In the genomic region with DNA sequence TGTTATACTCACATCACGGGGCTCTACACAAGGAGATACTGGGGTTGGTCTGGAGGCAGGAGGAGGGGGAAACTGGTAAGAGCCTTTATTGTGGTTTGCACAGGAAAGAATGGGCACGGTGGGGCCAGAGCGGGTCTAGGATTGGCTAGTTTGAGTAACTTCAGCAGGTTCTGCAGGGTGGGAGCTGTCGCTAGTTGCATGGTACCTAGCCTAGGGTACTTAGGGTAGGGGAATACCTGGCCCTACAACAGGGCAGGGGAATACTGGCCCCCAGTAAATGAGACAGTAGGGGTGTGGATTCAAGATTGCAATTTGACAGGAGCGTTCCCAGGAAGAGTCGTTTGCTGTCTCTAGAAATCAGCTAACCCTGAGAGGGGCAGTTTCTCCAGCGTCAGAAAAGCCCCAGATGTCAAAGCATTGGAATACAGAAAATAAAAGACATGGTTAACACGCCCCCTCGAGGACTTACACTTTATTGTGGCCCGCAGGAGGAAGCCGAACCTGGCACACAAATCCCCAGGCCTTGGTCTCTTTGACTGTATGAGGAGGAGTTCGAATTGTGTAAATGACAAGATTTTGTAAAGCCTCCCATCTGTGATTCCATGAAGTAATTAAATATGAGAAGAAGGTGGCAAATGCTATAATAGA, we compare ENCODE assay signal across 20 cellular contexts. TPM values are rescaled to one million over a fixed set of nuclear protein-coding genes. Genes with fewer than 3 reads are reported as not detected.
A peak's percentile ranks its signal among the peaks of the same experiment; 100 is the strongest.
DNase-seq lines count a peak whose midpoint lies in the region; ATAC-seq and TF ChIP-seq lines count a peak whose summit lies in the region.
"Had no signal": no experiment of that assay in that cellular context is flagged by ENCODE, and none has a peak within 500 bp of the region (broad histone marks: within the 10 kb centered on the region; RNA-seq: fewer than 3 reads in every experiment).

No MANE protein-coding gene starts in this region.

- no peak overlapping the region for H3K4ac ChIP-seq in H9 (ENCODE audit: low read depth, low read length)

- no peaks in the 10 kb centered on the region for H3K23me2 ChIP-seq in H9 (ENCODE audit: insufficient read length, low read depth, low read length, poor library complexity, severe bottlenecking)

- H2AFZ ChIP-seq in H9 (ENCODE audit: low read length) (no peak overlapping the region), GM23248 (no peak overlapping the region)

- no peak overlapping the region for H4K91ac ChIP-seq in H9 (ENCODE audit: insufficient read length, low read depth, low read length)

- no peak overlapping the region for H3K14ac ChIP-seq in H9 (ENCODE audit: insufficient read depth, low read length)

- no peak overlapping the region for H2AK5ac ChIP-seq in H9 (ENCODE audit: insufficient read length, low read length)

- H3T11ph ChIP-seq in H9 (ENCODE audit: low read length), result no peak overlapping the region

- peaks cover 14% of the 10 kb centered on the region for H3F3A ChIP-seq in GM23248 (ENCODE audit: insufficient read depth)

- no peak overlapping the region for H2BK15ac ChIP-seq in H9 (ENCODE audit: low read depth, low read length)

- H3K4me2 ChIP-seq in BLaER1 treated with 17β-estradiol and CSF1 and Interleukin-3, amounts not matched to agents 10 nM and 100 nM, result peak overlapping the region in 9 of 11 experiments; percentile 10 to 61 (median 41); a peak in 16 of 22 replicates
- H3K4me2 ChIP-seq in H9 (ENCODE audit: insufficient read depth, insufficient read length, low read length), result no peak overlapping the region
- H3K4me2 ChIP-seq in GM23248 (ENCODE audit: unreplicated experiment), result no peak overlapping the region
- H3K4me2 ChIP-seq: A549, SK-N-SH had no signal

- H3K27ac ChIP-seq in BLaER1 treated with 17β-estradiol and CSF1 and Interleukin-3, amounts not matched to agents 10 nM and 100 nM, result no peak overlapping the region
- H3K27ac ChIP-seq in H9 (ENCODE audit: insufficient read length, low read depth, low read length) (no peak overlapping the region), GM23248 (no peak overlapping the region)
- H3K27ac ChIP-seq: A549 had no signal

- H3K4me1 Mint-ChIP-seq in H9 (peaks cover 17 to 29% of the 10 kb centered on the region in 2 experiments), WTC11 (peaks cover 25% of the 10 kb centered on the region), CD14-positive monocyte (no peaks in the 10 kb centered on the region)
- H3K4me1 Mint-ChIP-seq: T-cell had no signal

- peaks cover 0 to 33% (median 14%) of the 10 kb centered on the region in 11 experiments; a peak in 11 of 22 replicates for H3K36me3 ChIP-seq in BLaER1 treated with 17β-estradiol and CSF1 and Interleukin-3, amounts not matched to agents 10 nM and 100 nM
- no peaks in the 10 kb centered on the region for H3K36me3 ChIP-seq in GM23248 (ENCODE audit: low read depth)

- no peaks in the 10 kb centered on the region for H3K27me3 ChIP-seq in BLaER1 treated with 17β-estradiol and CSF1 and Interleukin-3, amounts not matched to agents 10 nM and 100 nM
- no peaks in the 10 kb centered on the region for H3K27me3 ChIP-seq in H9 (ENCODE audit: insufficient read depth, low read length)
- H3K27me3 ChIP-seq in GM23248 (replicated peaks; ENCODE audit: insufficient read depth), result no peaks in the 10 kb centered on the region

- no peak overlapping the region for H2BK5ac ChIP-seq in H9 (ENCODE audit: insufficient read length, low read length)

- H3K79me2 ChIP-seq in H9 (ENCODE audit: insufficient read depth, low read length) (no peaks in the 10 kb centered on the region), GM23248 (ENCODE audit: insufficient read depth) (no peaks in the 10 kb centered on the region)

- H3K23ac ChIP-seq in H9 (ENCODE audit: insufficient read length, low read depth, low read length), result no peak overlapping the region

- peak; percentile 40 for DNase-seq in H9
- peak; percentile 24 for DNase-seq in WTC11 (ENCODE audit: low spot score)
- DNase-seq in iPS DF 4.7 (ENCODE audit: extremely low read depth, low spot score), result peak; percentile 22
- no peak for DNase-seq in GM23248
- no peak for DNase-seq in foreskin melanocyte
- no peak for DNase-seq in RKO (ENCODE audit: low spot score)
- DNase-seq in CD14-positive monocyte (ENCODE audit: low spot score), result no peak
- DNase-seq: COR-L47, DMS153, EL, HCEC 1CT, KBM-7, NCI-H1436, NCI-H2029, NCI-H524, SK-N-SH, T-cell had no signal

- no peaks in the 10 kb centered on the region for H3K79me1 ChIP-seq in H9 (ENCODE audit: insufficient read depth, low read depth, low read length, poor library complexity, severe bottlenecking)

- peaks cover 6 to 27% (median 19%) of the 10 kb centered on the region in 10 experiments; a peak in 18 of 20 replicates for H3K4me1 ChIP-seq in BLaER1 treated with 17β-estradiol and CSF1 and Interleukin-3, amounts not matched to agents 10 nM and 100 nM
- H3K4me1 ChIP-seq in H9 (ENCODE audit: insufficient read depth, low read length) (no peaks in the 10 kb centered on the region; the same call in 1 of the 2 replicates), GM23248 (ENCODE audit: insufficient read depth) (peaks cover 6% of the 10 kb centered on the region)

- peak; percentile 83 for ATAC-seq in WTC11
- ATAC-seq: A549, Right ventricle myocardium inferior, T-cell had no signal

- WGBS in H9 (ENCODE audit: extremely low coverage, insufficient read length, low lambda C conversion rate), result no CpG with 5 or more reads among the region's 12 CpGs
- 64 to 69% methylated on average over 12 of the region's 12 CpGs for WGBS in GM23248 (ENCODE audit: low coverage in 1 of 2, low lambda C conversion rate in 2 of 2, missing lambda C conversion rate in 2 of 2), 2 experiments

- no peaks in the 10 kb centered on the region for H4K20me1 ChIP-seq in BLaER1 treated with 17β-estradiol and CSF1 and Interleukin-3, amounts not matched to agents 10 nM and 100 nM
- H4K20me1 ChIP-seq in H9 (ENCODE audit: control insufficient read depth, insufficient read depth, insufficient read length), result no peaks in the 10 kb centered on the region
- no peaks in the 10 kb centered on the region for H4K20me1 ChIP-seq in GM23248 (ENCODE audit: insufficient read depth)

- TF ChIP-seq CTCF in H9 (conservative IDR thresholded peaks at IDR 0.05) (peak; percentile 57), WTC11 (IDR thresholded peaks at IDR 0.05) (no peak), CD14-positive monocyte (IDR thresholded peaks at IDR 0.05) (no peak)

- peak overlapping the region in 1 of 11 experiments; percentile 10; a peak in 1 of 22 replicates for H3K9ac ChIP-seq in BLaER1 treated with 17β-estradiol and CSF1 and Interleukin-3, amounts not matched to agents 10 nM and 100 nM
- H3K9ac ChIP-seq in H9 (ENCODE audit: extremely low read depth, insufficient read length, low read length) (no peak overlapping the region), GM23248 (no peak overlapping the region)
- H3K9ac ChIP-seq: SK-N-SH had no signal

- no peak overlapping the region for H3K56ac ChIP-seq in H9 (ENCODE audit: insufficient read length, low read depth, low read length)

- H3K27me3 Mint-ChIP-seq in H9 (ENCODE audit: low read depth) (no peaks in the 10 kb centered on the region; the same call in 1 of the 2 replicates), WTC11 (ENCODE audit: low read depth) (no peaks in the 10 kb centered on the region), CD14-positive monocyte (ENCODE audit: low read depth in 3 of 3) (peaks cover 5 to 20% (median 10%) of the 10 kb centered on the region in 3 donors)

- peaks cover 0 to 4% (median 0%) of the 10 kb centered on the region in 3 experiments; a peak in 2 of 7 replicates for H3K36me3 Mint-ChIP-seq in H9 (ENCODE audit: insufficient read depth in 1 of 3, low read depth in 3 of 3)
- no peaks in the 10 kb centered on the region for H3K36me3 Mint-ChIP-seq in WTC11
- no peaks in the 10 kb centered on the region for H3K36me3 Mint-ChIP-seq in CD14-positive monocyte
- H3K36me3 Mint-ChIP-seq: T-cell had no signal

- H3K9me3 Mint-ChIP-seq in H9 (no peaks in the 10 kb centered on the region), WTC11 (no peaks in the 10 kb centered on the region), CD14-positive monocyte (peaks cover 0 to 2% (median 0%) of the 10 kb centered on the region in 7 donors)
- H3K9me3 Mint-ChIP-seq: T-cell had no signal

- no peak overlapping the region for H3K18ac ChIP-seq in H9 (ENCODE audit: insufficient read length, low read depth, low read length)

- H3K4me3 Mint-ChIP-seq in H9 (no peak overlapping the region; a peak in 1 of 5 replicates), WTC11 (no peak overlapping the region), CD14-positive monocyte (no peak overlapping the region)
- H3K4me3 Mint-ChIP-seq: T-cell had no signal

- no peak overlapping the region for H2BK12ac ChIP-seq in H9 (ENCODE audit: insufficient read length, low read depth, low read length)

- no peak overlapping the region for H3K4me3 ChIP-seq in BLaER1 treated with 17β-estradiol and CSF1 and Interleukin-3, amounts not matched to agents 10 nM and 100 nM
- H3K4me3 ChIP-seq in GM23248, result no peak overlapping the region
- H3K4me3 ChIP-seq: A549 had no signal

- in situ Hi-C loops in GM23248 (cut with MboI), result no loop called here

- no peak overlapping the region for H2BK120ac ChIP-seq in H9 (ENCODE audit: low read depth, low read length, poor library complexity, severe bottlenecking)

- POLR2A ChIA-PET in WTC11 (lab: Charles Lee), result interaction anchor here (0.6 kb wide), 1 partner anchor 11 kb away, joined by 3 read pairs; no protein-coding TSS in a partner anchor

- H4K8ac ChIP-seq in H9 (replicated peaks; ENCODE audit: insufficient read length, low read depth, low read length), result no peak overlapping the region

- peak overlapping the region in 1 of 3 experiments; percentile 95; a peak in 2 of 7 replicates for H3K27ac Mint-ChIP-seq in H9
- no peak overlapping the region for H3K27ac Mint-ChIP-seq in WTC11
- peak overlapping the region in 1 of 7 donors; percentile 43 for H3K27ac Mint-ChIP-seq in CD14-positive monocyte
- H3K27ac Mint-ChIP-seq: T-cell had no signal

- H3K9me3 ChIP-seq in BLaER1 treated with 17β-estradiol and CSF1 and Interleukin-3, amounts not matched to agents 10 nM and 100 nM (replicated peaks in 1 of 11), result no peaks in the 10 kb centered on the region; a peak in 1 of 22 replicates
- H3K9me3 ChIP-seq in H9 (ENCODE audit: control insufficient read depth, low read depth, low read length), result no peaks in the 10 kb centered on the region
- no peaks in the 10 kb centered on the region for H3K9me3 ChIP-seq in GM23248 (ENCODE audit: low read depth)
- H3K9me3 ChIP-seq: A549, SK-N-SH had no signal

- no peaks in the 10 kb centered on the region for H3K9me2 ChIP-seq in GM23248 (ENCODE audit: insufficient read depth)
- H3K9me2 ChIP-seq: SK-N-SH had no signal

- no peak overlapping the region for H4K5ac ChIP-seq in H9 (ENCODE audit: insufficient read length, low read depth, low read length)

- intact Hi-C loops in CD14-positive monocyte (cut with micrococcal nuclease), result no loop called here

- no peak overlapping the region for H2BK20ac ChIP-seq in H9 (ENCODE audit: low read depth, low read length, poor library complexity, severe bottlenecking)

- CTCF ChIA-PET in WTC11 (lab: Charles Lee), result interaction anchor here (0.6 to 1.4 kb wide), 8 partner anchors 22 to 335 kb away, joined by 3 to 8 read pairs (median 4); a partner anchor contains a TSS

RNA-seq across cellular contexts. Expression of a gene that starts 32.0 kb away (rescaled TPM):
- 1.8 and 3.2 TPM in 2 replicates for total RNA-seq in H9 (2021)
- total RNA-seq in WTC11 (2021), result 1.8 to 2.9 TPM (median 2.2 TPM) in 3 replicates
- not detected in 2 replicates for total RNA-seq in GM23248 (2014; rRNA removed; shearing (Covaris generic))
- polyA plus RNA-seq in GM23248 (2016; fragmentation: Nextera tagmentation; extraction: Ambion mirVana), result not detected in 2 replicates
- not detected for polyA plus RNA-seq in CD14-positive monocyte
- total RNA-seq: T-cell had no signal

Comparison
In these comparisons a context has a peak if more than half of its experiments do, and no peak if none do; other contexts are left out.
1. H3K4me2 ChIP-seq: peak in BLaER1 treated with 17β-estradiol and CSF1 and Interleukin-3, amounts not matched to agents 10 nM and 100 nM (9 of 11); none in H9 (single experiment) and GM23248 (single experiment).
2. DNase-seq: peak in H9 (single experiment), WTC11 (single experiment) and iPS DF 4.7 (single experiment); none in GM23248 (single experiment), foreskin melanocyte (single experiment), RKO (single experiment) and CD14-positive monocyte (single experiment).